In genomic region chr15:81111510-81112375, GRCh38 we compare ENCODE assay signal across 12 cellular contexts. TPM values are rescaled to one million over a fixed set of nuclear protein-coding genes. Genes with fewer than 3 reads are reported as not detected.
DNase-seq lines count a peak whose midpoint lies in the region; ATAC-seq and TF ChIP-seq lines count a peak whose summit lies in the region.
"Had no signal": no experiment of that assay in that cellular context is flagged by ENCODE, and none has a peak within 500 bp of the region (broad histone marks: within the 10 kb centered on the region; RNA-seq: fewer than 3 reads in every experiment).

No MANE protein-coding gene starts in this region.

- intact Hi-C loops in dorsolateral prefrontal cortex (cut with DNase I): no loop called here

- DNase-seq in fibroblast of mammary gland (ENCODE audit: low read depth) (peak; percentile 57), dorsolateral prefrontal cortex (no peak), SHP77 (lab: John Stamatoyannopoulos, UW) (no peak), midbrain (lab: John Stamatoyannopoulos, UW) (no peak), NCI-H2171 (lab: John Stamatoyannopoulos, UW) (no peak)
- DNase-seq: activated naive CD4-positive, alpha-beta T cell; islet precursor cell; NCI-H2227 treated with DMSO at 0.1 percent for 48 hours; psoas muscle had no signal

- H3K4me3 ChIP-seq in fibroblast of mammary gland (ENCODE audit: control insufficient read depth, low read depth, low read length): no peak overlapping the region
- no peak overlapping the region for H3K4me3 ChIP-seq in dorsolateral prefrontal cortex
- H3K4me3 ChIP-seq: psoas muscle had no signal

- TF ChIP-seq CTCF in fibroblast of mammary gland (conservative IDR thresholded peaks at IDR 0.05; ENCODE audit: control insufficient read depth, insufficient read depth, low read depth, low read length) (no peak), dorsolateral prefrontal cortex (IDR thresholded peaks at IDR 0.05 in 54 of 56, conservative IDR thresholded peaks at IDR 0.05 in 2 of 56; ENCODE audit: low read depth in 1 of 56, partially characterized antibody in 56 of 56) (no peak)

- no peak overlapping the region for H3K27ac ChIP-seq in dorsolateral prefrontal cortex
- H3K27ac ChIP-seq: psoas muscle had no signal

- H3K27me3 ChIP-seq in dorsolateral prefrontal cortex: peaks cover 0 to 4% (median 0%) of the 10 kb centered on the region in 45 donors

- ATAC-seq in GM18867 (IDR thresholded peaks at IDR 0.05; ENCODE audit: unreplicated experiment): peak; percentile 73
- ATAC-seq in GM21576 (IDR thresholded peaks at IDR 0.05; ENCODE audit: unreplicated experiment): peak; percentile 87
- peak; percentile 72 for ATAC-seq in HG03280 (IDR thresholded peaks at IDR 0.05; ENCODE audit: unreplicated experiment)

RNA-seq across cellular contexts. Expression of gene CFAP161, which starts 22.3 kb away (rescaled TPM):
- 1 to 10 TPM in 102 of 120 experiments, under 1 TPM in 18; 0.40 to 7.5 (median 1.8) TPM for total RNA-seq in dorsolateral prefrontal cortex
